Comparison of ENCODE assay signal across 17 cellular contexts in the genomic region with DNA sequence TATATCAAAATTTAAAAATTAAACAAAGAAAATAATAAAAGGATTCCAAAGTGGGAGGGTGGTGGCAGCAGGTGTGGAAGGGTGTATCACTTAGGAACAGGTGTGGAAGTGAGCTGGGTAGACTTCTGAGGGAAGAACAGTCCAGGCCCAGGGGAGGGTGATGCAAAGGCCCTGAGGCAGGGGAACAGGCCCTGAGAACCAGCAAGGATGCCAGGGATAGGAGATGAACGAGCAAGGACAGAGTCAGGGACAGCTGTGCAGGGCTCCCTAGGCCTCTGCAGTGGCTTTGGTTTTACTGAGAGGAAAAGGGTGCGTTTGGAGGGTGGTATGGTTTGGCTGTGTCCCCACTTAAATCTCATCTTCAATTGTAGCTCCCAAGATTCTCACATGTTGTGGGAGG. TPM values are rescaled to one million over a fixed set of nuclear protein-coding genes. Genes with fewer than 3 reads are reported as not detected.
A peak's percentile ranks its signal among the peaks of the same experiment; 100 is the strongest.
DNase-seq lines count a peak whose midpoint lies in the region; ATAC-seq, FAIRE-seq and TF ChIP-seq lines count a peak whose summit lies in the region.
"Had no signal": no experiment of that assay in that cellular context is flagged by ENCODE, and none has a peak within 500 bp of the region (broad histone marks: within the 10 kb centered on the region; RNA-seq: fewer than 3 reads in every experiment).

No MANE protein-coding gene starts in this region.

- peaks cover 3% of the 10 kb centered on the region for H3K4me1 ChIP-seq in right cardiac atrium (ENCODE audit: control insufficient read depth, insufficient read depth, low read length)
- H3K4me1 ChIP-seq in kidney (ENCODE audit: control insufficient read depth in 1 of 2, insufficient read depth in 1 of 2, low read depth in 1 of 2, low read length in 2 of 2), result peaks cover 0 to 4% of the 10 kb centered on the region in 2 donors

- TF ChIP-seq POLR2A in H54 (IDR thresholded peaks at IDR 0.05; ENCODE audit: low read depth, low read length), result no peak

- H3K27me3 ChIP-seq in right cardiac atrium (ENCODE audit: control insufficient read depth, insufficient read depth), result no peaks in the 10 kb centered on the region
- H3K27me3 ChIP-seq: BLaER1 had no signal

- intact Hi-C loops in cardiac septum (cut with DNase I), result no loop called here
- intact Hi-C loops in right cardiac atrium (cut with DNase I), result no loop called here
- intact Hi-C loops in kidney (cut with DNase I), result no loop called here
- intact Hi-C loops in posterior vena cava (cut with DNase I), result no loop called here

- CTCF ChIA-PET in GM10248 (lab: Yijun Ruan, JAX), result no interaction called here

- H3K9ac ChIP-seq in kidney (ENCODE audit: low read length in 2 of 2), result no peak overlapping the region
- H3K9ac ChIP-seq: BLaER1 had no signal

- POLR2A ChIA-PET in GM10248 (lab: Yijun Ruan, JAX), result no interaction called here

- DNase-seq in cardiac septum (ENCODE audit: low spot score) (peak; percentile 39), right cardiac atrium (no peak), kidney (peak; percentile 39), posterior vena cava (ENCODE audit: low spot score) (peak; percentile 25), H54 (ENCODE audit: insufficient read length, low spot score) (no peak), GM10248 (ENCODE audit: extremely low spot score) (no peak)
- no peak for DNase-seq in stimulated activated CD8-positive, alpha-beta memory T cell treated with anti-CD3 and anti-CD28 coated beads, Interleukin-4, amount 100 ng/mL, for 48 hours
- DNase-seq: 8988T; CD4-positive, alpha-beta memory T cell; DMS153; DMS79; GDM1; H7 had no signal

- no peak for TF ChIP-seq CTCF in kidney (IDR thresholded peaks at IDR 0.05; ENCODE audit: borderline replicate concordance, extremely low read depth, insufficient read depth)
- no peak for TF ChIP-seq CTCF in GM10248 (IDR thresholded peaks at IDR 0.05; ENCODE audit: control extremely low read depth, extremely low read depth, low read depth, missing control alignments)

- H3K4me3 ChIP-seq in right cardiac atrium (ENCODE audit: low read length) (no peak overlapping the region), kidney (ENCODE audit: low read length in 2 of 2) (no peak overlapping the region)
- H3K4me3 ChIP-seq: BLaER1, GM23338 had no signal

- no peak for ATAC-seq in right cardiac atrium
- ATAC-seq: GM23338 had no signal

- H3K27ac ChIP-seq in right cardiac atrium (ENCODE audit: low read length) (no peak overlapping the region), kidney (ENCODE audit: low read depth in 2 of 2, low read length in 2 of 2) (no peak overlapping the region)
- H3K27ac ChIP-seq: BLaER1 had no signal

- 87% methylated on average over 2 of the region's 2 CpGs for WGBS in right cardiac atrium

- FAIRE-seq in kidney (lab: Jason Lieb, UNC) (no peak), H54 (lab: Jason Lieb, UNC) (no peak)

- H3K36me3 ChIP-seq in kidney (ENCODE audit: control insufficient read depth in 1 of 2, insufficient read depth in 2 of 2, low read length in 2 of 2), result no peaks in the 10 kb centered on the region
- H3K36me3 ChIP-seq: BLaER1 had no signal

- H3K9me3 ChIP-seq in right cardiac atrium (ENCODE audit: control insufficient read depth, low read length) (no peaks in the 10 kb centered on the region), kidney (ENCODE audit: control insufficient read depth in 1 of 2, low read length in 2 of 2) (peaks cover 0 to 4% of the 10 kb centered on the region in 2 donors)

RNA-seq across cellular contexts. Expression of a gene that starts 9.4 kb away (rescaled TPM):
- total RNA-seq in cardiac septum, result not detected
- total RNA-seq in right cardiac atrium, result under 1 TPM; 0.17 to 0.45 (median 0.39) TPM
- 0.41 TPM for polyA plus RNA-seq in right cardiac atrium
- 1.0 TPM for total RNA-seq in kidney
- 3.1 TPM for polyA plus RNA-seq in kidney (ENCODE audit: insufficient read depth, low read depth, low replicate concordance)
- total RNA-seq in posterior vena cava, result 1 to 10 TPM in 1 of 2 donors, not detected in 1; 1.6 TPM
- total RNA-seq: CD4-positive, alpha-beta memory T cell; GM23338; H7 had no signal
- polyA plus RNA-seq: AG04450; CD14-positive monocyte; CD4-positive, alpha-beta memory T cell; GM23338 had no signal

RNA-seq across cellular contexts. Expression of a gene that starts 15.6 kb away (rescaled TPM):
- total RNA-seq in cardiac septum (0.35 TPM), right cardiac atrium (under 1 TPM in 1 of 4 donors, not detected in 3; 0.43 TPM), kidney (0.41 TPM), posterior vena cava (under 1 TPM in 1 of 2 donors, not detected in 1; 0.74 TPM)
- polyA plus RNA-seq in right cardiac atrium (0.20 TPM), kidney (ENCODE audit: insufficient read depth, low read depth, low replicate concordance) (1.3 TPM)
- total RNA-seq: CD4-positive, alpha-beta memory T cell; GM23338; H7 had no signal
- polyA plus RNA-seq: CD14-positive monocyte; CD4-positive, alpha-beta memory T cell; GM23338 had no signal

RNA-seq across cellular contexts. Expression of a gene that starts 34.5 kb away (rescaled TPM):
- total RNA-seq in cardiac septum, result 1.1 TPM
- total RNA-seq in right cardiac atrium, result 1 to 10 TPM in 3 of 4 donors, under 1 TPM in 1; 0.31 to 1.2 (median 1.1) TPM
- 1.1 TPM for polyA plus RNA-seq in right cardiac atrium
- 1.3 TPM for total RNA-seq in kidney
- polyA plus RNA-seq in kidney (ENCODE audit: insufficient read depth, low read depth, low replicate concordance), result 2.5 TPM
- total RNA-seq in posterior vena cava, result under 1 TPM; 0.43 to 0.51 TPM
- total RNA-seq: CD4-positive, alpha-beta memory T cell; GM23338; H7 had no signal
- polyA plus RNA-seq: GM23338 had no signal

RNA-seq across cellular contexts. Expression of a gene that starts 43.2 kb away (rescaled TPM):
- total RNA-seq in cardiac septum (11.6 TPM), right cardiac atrium (10 to 100 TPM; 16.8 to 36.6 (median 23.5) TPM), kidney (34.0 TPM), posterior vena cava (10 to 100 TPM; 20.0 to 26.3 TPM)
- polyA plus RNA-seq in right cardiac atrium (11.5 TPM), kidney (ENCODE audit: insufficient read depth, low read depth, low replicate concordance) (22.1 TPM)

RNA-seq across cellular contexts. Expression of a gene that starts 56.4 kb away (rescaled TPM):
- total RNA-seq in cardiac septum (0.16 TPM), right cardiac atrium (under 1 TPM in 3 of 4 donors, not detected in 1; 0.20 to 0.22 (median 0.21) TPM), kidney (0.72 TPM), posterior vena cava (under 1 TPM in 1 of 2 donors, not detected in 1; 0.19 TPM)
- polyA plus RNA-seq in right cardiac atrium (0.20 TPM), kidney (ENCODE audit: insufficient read depth, low read depth, low replicate concordance) (0.47 TPM)
- total RNA-seq: CD4-positive, alpha-beta memory T cell had no signal
- polyA plus RNA-seq: CD4-positive, alpha-beta memory T cell had no signal

Comparison
In these comparisons a context has a peak if more than half of its experiments do, and no peak if none do; other contexts are left out.
1. DNase-seq: peak in cardiac septum (single experiment), kidney (single experiment) and posterior vena cava (single experiment); none in right cardiac atrium (0 of 3), H54 (single experiment), GM10248 (single experiment) and stimulated activated CD8-positive, alpha-beta memory T cell treated with anti-CD3 and anti-CD28 coated beads, Interleukin-4, amount 100 ng/mL, for 48 hours (single experiment).